ENCODE assay signal across 8 cellular contexts in genomic region chr16:67943619-67944503, GRCh38. TPM values are rescaled to one million over a fixed set of nuclear protein-coding genes. Genes with fewer than 3 reads are reported as not detected.
DNase-seq lines count a peak whose midpoint lies in the region; ATAC-seq lines count a peak whose summit lies in the region.

Gene LCAT, minus strand, starts transcription at chr16:67944120. Its CDS starts 19 bp downstream, at chr16:67944101.

- H3K4me3 Mint-ChIP-seq in activated T-cell treated with anti-CD3 and anti-CD28 coated beads, Interleukin-2, amount 50 U/mL, for 72 hours: no peak within 1 kb of the TSS
- no peak within 1 kb of the TSS for H3K4me3 Mint-ChIP-seq in activated T-cell treated with anti-CD3 and anti-CD28 coated beads, Interleukin-2, amount 50 U/mL, for 24 hours
- H3K4me3 Mint-ChIP-seq in immature natural killer cell: no peak within 1 kb of the TSS
- H3K4me3 Mint-ChIP-seq in stimulated activated effector memory CD8-positive, alpha-beta T cell treated with anti-CD3 and anti-CD28 coated beads, Interleukin-12 subunit alpha, Interleukin-12 subunit beta, amount 100 ng/mL, for 72 hours: no peak within 1 kb of the TSS

- no peaks in the 10 kb centered on the region for H3K9me3 ChIP-seq in aorta (ENCODE audit: control insufficient read depth, low read length)

- no peak within 1 kb of the TSS for H3K27ac Mint-ChIP-seq in activated T-cell treated with anti-CD3 and anti-CD28 coated beads, Interleukin-2, amount 50 U/mL, for 72 hours
- H3K27ac Mint-ChIP-seq in activated T-cell treated with anti-CD3 and anti-CD28 coated beads, Interleukin-2, amount 50 U/mL, for 24 hours: no peak within 1 kb of the TSS
- no peak within 1 kb of the TSS for H3K27ac Mint-ChIP-seq in immature natural killer cell
- no peak within 1 kb of the TSS for H3K27ac Mint-ChIP-seq in stimulated activated effector memory CD8-positive, alpha-beta T cell treated with anti-CD3 and anti-CD28 coated beads, Interleukin-12 subunit alpha, Interleukin-12 subunit beta, amount 100 ng/mL, for 72 hours

- ATAC-seq in activated T-cell treated with anti-CD3 and anti-CD28 coated beads, Interleukin-2, amount 50 U/mL, for 72 hours (replicated peaks in 1 of 2): no peak
- peak; percentile 82 for ATAC-seq in aorta (ENCODE audit: low FRiP score)
- ATAC-seq in stimulated activated naive CD8-positive, alpha-beta T cell treated with anti-CD3 and anti-CD28 coated beads, Interleukin-15, Interleukin-2, amounts not matched to agents 100 U/mL and 50 U/mL, for 24 hours: no peak
- ATAC-seq in stimulated activated effector memory CD8-positive, alpha-beta T cell treated with anti-CD3 and anti-CD28 coated beads, Interleukin-12 subunit alpha, Interleukin-12 subunit beta, amount 100 ng/mL, for 72 hours: no peak

- peaks cover 4 to 28% of the 10 kb centered on the region in 2 donors for H3K36me3 ChIP-seq in aorta (ENCODE audit: control insufficient read depth in 1 of 2, insufficient read depth in 2 of 2, low read length in 1 of 2)

- no peaks in the 10 kb centered on the region for H3K4me1 ChIP-seq in aorta (ENCODE audit: control insufficient read depth in 1 of 2, insufficient read depth in 2 of 2, low read length in 2 of 2)

- no peak within 1 kb of the TSS for H3K4me3 ChIP-seq in aorta (ENCODE audit: low read length in 2 of 2)

- H3K9me3 Mint-ChIP-seq in activated T-cell treated with anti-CD3 and anti-CD28 coated beads, Interleukin-2, amount 50 U/mL, for 72 hours: no peaks in the 10 kb centered on the region
- H3K9me3 Mint-ChIP-seq in activated T-cell treated with anti-CD3 and anti-CD28 coated beads, Interleukin-2, amount 50 U/mL, for 24 hours: no peaks in the 10 kb centered on the region
- no peaks in the 10 kb centered on the region for H3K9me3 Mint-ChIP-seq in immature natural killer cell
- no peaks in the 10 kb centered on the region for H3K9me3 Mint-ChIP-seq in stimulated activated effector memory CD8-positive, alpha-beta T cell treated with anti-CD3 and anti-CD28 coated beads, Interleukin-12 subunit alpha, Interleukin-12 subunit beta, amount 100 ng/mL, for 72 hours

- peak within 1 kb of the TSS in 1 of 2 donors; percentile 53 for H3K27ac ChIP-seq in aorta (ENCODE audit: low read depth in 1 of 2, low read length in 2 of 2)

- no peak for DNase-seq in activated T-cell treated with anti-CD3 and anti-CD28 coated beads, Interleukin-2, amount 50 U/mL, for 72 hours
- DNase-seq in activated T-cell treated with anti-CD3 and anti-CD28 coated beads, Interleukin-2, amount 50 U/mL, for 24 hours: no peak
- DNase-seq in fibroblast of gingiva (ENCODE audit: low read depth) (peak; percentile 82), myocyte (ENCODE audit: low read depth) (peak; percentile 54), aorta (peak; percentile 89 to 90), immature natural killer cell (no peak)
- DNase-seq in stimulated activated naive CD8-positive, alpha-beta T cell treated with anti-CD3 and anti-CD28 coated beads, Interleukin-15, Interleukin-2, amounts not matched to agents 100 U/mL and 50 U/mL, for 24 hours: no peak
- no peak for DNase-seq in stimulated activated effector memory CD8-positive, alpha-beta T cell treated with anti-CD3 and anti-CD28 coated beads, Interleukin-12 subunit alpha, Interleukin-12 subunit beta, amount 100 ng/mL, for 72 hours (ENCODE audit: low spot score in 2 of 2)

- no peaks in the 10 kb centered on the region for H3K27me3 Mint-ChIP-seq in activated T-cell treated with anti-CD3 and anti-CD28 coated beads, Interleukin-2, amount 50 U/mL, for 72 hours (ENCODE audit: low read depth)
- no peaks in the 10 kb centered on the region for H3K27me3 Mint-ChIP-seq in activated T-cell treated with anti-CD3 and anti-CD28 coated beads, Interleukin-2, amount 50 U/mL, for 24 hours
- peaks cover 0 to 6% (median 0%) of the 10 kb centered on the region in 3 donors for H3K27me3 Mint-ChIP-seq in immature natural killer cell (ENCODE audit: low read depth in 3 of 3)

- H3K4me1 Mint-ChIP-seq in activated T-cell treated with anti-CD3 and anti-CD28 coated beads, Interleukin-2, amount 50 U/mL, for 72 hours (ENCODE audit: low read depth): peaks cover 23% of the 10 kb centered on the region
- peaks cover 28% of the 10 kb centered on the region for H3K4me1 Mint-ChIP-seq in activated T-cell treated with anti-CD3 and anti-CD28 coated beads, Interleukin-2, amount 50 U/mL, for 24 hours (ENCODE audit: low read depth)
- peaks cover 19 to 22% of the 10 kb centered on the region in 2 donors for H3K4me1 Mint-ChIP-seq in immature natural killer cell
- peaks cover 20% of the 10 kb centered on the region for H3K4me1 Mint-ChIP-seq in stimulated activated effector memory CD8-positive, alpha-beta T cell treated with anti-CD3 and anti-CD28 coated beads, Interleukin-12 subunit alpha, Interleukin-12 subunit beta, amount 100 ng/mL, for 72 hours

- WGBS in aorta, 2 donors: 14 to 18% methylated on average over 19 to 23 of the region's 23 CpGs

- H3K36me3 Mint-ChIP-seq in activated T-cell treated with anti-CD3 and anti-CD28 coated beads, Interleukin-2, amount 50 U/mL, for 72 hours (ENCODE audit: insufficient read depth in 2 of 2): no peaks in the 10 kb centered on the region
- H3K36me3 Mint-ChIP-seq in activated T-cell treated with anti-CD3 and anti-CD28 coated beads, Interleukin-2, amount 50 U/mL, for 24 hours (ENCODE audit: low read depth): peaks cover 86% of the 10 kb centered on the region
- H3K36me3 Mint-ChIP-seq in immature natural killer cell: no peaks in the 10 kb centered on the region
- H3K36me3 Mint-ChIP-seq in stimulated activated effector memory CD8-positive, alpha-beta T cell treated with anti-CD3 and anti-CD28 coated beads, Interleukin-12 subunit alpha, Interleukin-12 subunit beta, amount 100 ng/mL, for 72 hours: peaks cover 36% of the 10 kb centered on the region

- H3K27me3 ChIP-seq in aorta (ENCODE audit: control insufficient read depth in 1 of 2, insufficient read depth in 2 of 2, low read length in 1 of 2): no peaks in the 10 kb centered on the region

- intact Hi-C loops in aorta (cut with DNase I): no loop called here

RNA-seq across cellular contexts. Expression of gene LCAT, which starts in this region (rescaled TPM):
- total RNA-seq in activated T-cell treated with anti-CD3 and anti-CD28 coated beads, Interleukin-2, amount 50 U/mL, for 72 hours: 10 to 100 TPM; 12.3 to 20.1 TPM
- total RNA-seq in myocyte (15.3 and 25.1 TPM in 2 replicates), aorta (10 to 100 TPM; 43.9 to 47.8 TPM)
- polyA plus RNA-seq in myocyte (2012): 35.4 TPM
- polyA plus RNA-seq in aorta (100 to 1,000 TPM in 1 of 2 donors, 10 to 100 TPM in 1; 10.6 to 178 TPM), immature natural killer cell (1 to 10 TPM in 1 of 3 donors, under 1 TPM in 1, not detected in 1; 0.14 to 1.3 TPM)

Comparison
In these comparisons a context has a peak if more than half of its experiments do, and no peak if none do; other contexts are left out.
1. RNA of gene LCAT (polyA plus RNA-seq): 10.6 to 178 TPM in aorta; 0.14 to 1.3 TPM in immature natural killer cell; every median in the first group is over 4 times any median in the second.
2. DNase-seq: peak in fibroblast of gingiva (single experiment), myocyte (single experiment) and aorta (2 of 2); none in activated T-cell treated with anti-CD3 and anti-CD28 coated beads, Interleukin-2, amount 50 U/mL, for 72 hours (0 of 2), activated T-cell treated with anti-CD3 and anti-CD28 coated beads, Interleukin-2, amount 50 U/mL, for 24 hours (single experiment), stimulated activated naive CD8-positive, alpha-beta T cell treated with anti-CD3 and anti-CD28 coated beads, Interleukin-15, Interleukin-2, amounts not matched to agents 100 U/mL and 50 U/mL, for 24 hours (single experiment), immature natural killer cell (0 of 3) and stimulated activated effector memory CD8-positive, alpha-beta T cell treated with anti-CD3 and anti-CD28 coated beads, Interleukin-12 subunit alpha, Interleukin-12 subunit beta, amount 100 ng/mL, for 72 hours (0 of 2).